9 cellular contexts compared by ENCODE assay signal in the genomic region with DNA sequence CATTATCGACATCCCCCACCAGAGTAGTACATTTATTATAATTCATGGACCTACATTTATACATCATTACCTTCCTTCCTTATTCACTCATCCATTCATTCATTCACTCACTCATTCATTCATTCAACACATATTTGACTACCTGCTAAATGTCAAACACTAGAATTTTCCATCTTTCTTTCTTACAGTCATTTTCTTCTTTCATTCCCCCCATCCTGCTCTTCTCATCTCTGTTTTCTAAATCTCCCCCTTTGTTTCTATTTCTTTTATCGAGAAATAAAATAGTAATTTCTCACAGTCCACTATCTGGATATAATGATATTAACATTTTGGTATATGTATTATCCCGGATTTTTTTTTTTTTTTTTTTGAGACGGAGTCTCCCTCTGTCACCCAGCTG. TPM values are rescaled to one million over a fixed set of nuclear protein-coding genes. Genes with fewer than 3 reads are reported as not detected.
"Had no signal": no experiment of that assay in that cellular context is flagged by ENCODE, and none has a peak within 500 bp of the region (broad histone marks: within the 10 kb centered on the region; RNA-seq: fewer than 3 reads in every experiment).

No MANE protein-coding gene starts in this region.

- H3K4me3 ChIP-seq: K562 had no signal

- DNase-seq: IMR-90, KBM-7, KG1 had no signal

- H3K27ac ChIP-seq: HL-60, KMS-11 had no signal

RNA-seq across cellular contexts. Expression of a gene that starts 27.8 kb away (rescaled TPM):
- total RNA-seq: HepG2, HT-29, HT1080, K562 had no signal
